23 cellular contexts compared by ENCODE assay signal in genomic region chr3:32948625-32949445, GRCh38. TPM values are rescaled to one million over a fixed set of nuclear protein-coding genes. Genes with fewer than 3 reads are reported as not detected.
DNase-seq lines count a peak whose midpoint lies in the region; ATAC-seq, FAIRE-seq and TF ChIP-seq lines count a peak whose summit lies in the region.
"Had no signal": no experiment of that assay in that cellular context is flagged by ENCODE, and none has a peak within 500 bp of the region (broad histone marks: within the 10 kb centered on the region; RNA-seq: fewer than 3 reads in every experiment).

No MANE protein-coding gene starts in this region.

- peak overlapping the region; percentile 16 for H3K27ac Mint-ChIP-seq in activated naive CD8-positive, alpha-beta T cell
- no peak overlapping the region for H3K27ac Mint-ChIP-seq in activated naive CD8-positive, alpha-beta T cell treated with anti-CD3 and anti-CD28 coated beads for 36 hours
- no peak overlapping the region for H3K27ac Mint-ChIP-seq in activated CD8-positive, alpha-beta T cell treated with anti-CD3 and anti-CD28 coated beads for 36 hours
- H3K27ac Mint-ChIP-seq: CD8-positive, alpha-beta T cell had no signal

- intact Hi-C loops in GM12878 (cut with micrococcal nuclease; ENCODE audit: unreplicated experiment): loop anchor here (5.0 kb wide), 1 partner anchor 178 kb away; no protein-coding TSS in a partner anchor
- intact Hi-C loops in activated CD8-positive, alpha-beta T cell treated with anti-CD3 and anti-CD28 coated beads for 36 hours (cut with micrococcal nuclease): loop anchor here (2.0 to 5.0 kb wide), 2 partner anchors 74 to 423 kb away; no protein-coding TSS in a partner anchor

- no peaks in the 10 kb centered on the region for H3K9me3 ChIP-seq in GM12878 (replicated peaks; ENCODE audit: control insufficient read depth, insufficient read depth, low read length)
- H3K9me3 ChIP-seq: BE2C had no signal

- CTCF ChIA-PET in GM12878 (lab: Yijun Ruan, JAX): interaction anchor here (0.6 to 7.7 kb wide), 14 partner anchors 10 to 424 kb away, joined by 3 to 182 read pairs (median 5); no protein-coding TSS in a partner anchor
- CTCF ChIA-PET in activated CD8-positive, alpha-beta T cell treated with anti-CD3 and anti-CD28 coated beads for 36 hours (lab: Charles Lee): interaction anchor here (0.8 to 6.2 kb wide), 26 partner anchors 10 to 424 kb away, joined by 3 to 183 read pairs (median 5); partner anchors contain the start of genes CRTAP, GLB1 and TMPPE

- 95% methylated on average over 10 of the region's 10 CpGs for WGBS in GM12878 (ENCODE audit: insufficient coverage, insufficient replicate concordance, low lambda C conversion rate, missing lambda C conversion rate)

- no peak for ATAC-seq in GM12878
- no peak for ATAC-seq in activated CD8-positive, alpha-beta T cell treated with anti-CD3 and anti-CD28 coated beads for 36 hours
- ATAC-seq: CD8-positive, alpha-beta T cell had no signal

- BruUV-seq in GM12878 (replicated peaks; lab: Mats Ljungman, UMichigan): no TSS peak

- H3K36me3 ChIP-seq in GM12878 (ENCODE audit: control insufficient read depth in 2 of 2, insufficient read depth in 2 of 2, low read length in 1 of 2): no peaks in the 10 kb centered on the region
- H3K36me3 ChIP-seq: BE2C had no signal

- TF ChIP-seq RAD21 in GM12878 (IDR thresholded peaks at IDR 0.05; ENCODE audit: insufficient read depth, low read depth, low read length): no peak

- no peak overlapping the region for H3K9ac ChIP-seq in GM12878 (ENCODE audit: control insufficient read depth, insufficient read depth, low read length)

- H3K4me3 ChIP-seq in GM12878: no peak overlapping the region

- peaks cover 38% of the 10 kb centered on the region for H3K4me1 Mint-ChIP-seq in activated naive CD8-positive, alpha-beta T cell (ENCODE audit: low read depth)
- peaks cover 35% of the 10 kb centered on the region for H3K4me1 Mint-ChIP-seq in activated naive CD8-positive, alpha-beta T cell treated with anti-CD3 and anti-CD28 coated beads for 36 hours
- peaks cover 42% of the 10 kb centered on the region for H3K4me1 Mint-ChIP-seq in activated CD8-positive, alpha-beta T cell treated with anti-CD3 and anti-CD28 coated beads for 36 hours (ENCODE audit: low read depth)

- H3K27me3 ChIP-seq in GM12878 (replicated peaks in 1 of 2; ENCODE audit: control insufficient read depth in 2 of 2, insufficient read depth in 2 of 2, low read length in 1 of 2): no peaks in the 10 kb centered on the region
- H3K27me3 ChIP-seq: BE2C had no signal

- H3K79me2 ChIP-seq in GM12878 (ENCODE audit: control insufficient read depth, insufficient read depth, low read length): no peaks in the 10 kb centered on the region

- H3K4me2 ChIP-seq in GM12878 (ENCODE audit: control insufficient read depth, insufficient read depth): no peak overlapping the region

- H3K27ac ChIP-seq in GM12878 (ENCODE audit: control insufficient read depth, insufficient read depth): no peak overlapping the region
- H3K27ac ChIP-seq: HL-60 had no signal

- H3K4me3 Mint-ChIP-seq in activated naive CD8-positive, alpha-beta T cell: no peak overlapping the region
- no peak overlapping the region for H3K4me3 Mint-ChIP-seq in activated naive CD8-positive, alpha-beta T cell treated with anti-CD3 and anti-CD28 coated beads for 36 hours
- H3K4me3 Mint-ChIP-seq in activated CD8-positive, alpha-beta T cell treated with anti-CD3 and anti-CD28 coated beads for 36 hours: no peak overlapping the region
- H3K4me3 Mint-ChIP-seq: CD8-positive, alpha-beta T cell had no signal

- no peak for TF ChIP-seq CTCF in GM12878 (IDR thresholded peaks at IDR 0.05 in 2 of 3, conservative IDR thresholded peaks at IDR 0.05 in 1 of 3; ENCODE audit: control insufficient read depth in 2 of 3, extremely low read depth in 1 of 3, insufficient read depth in 1 of 3, low read depth in 3 of 3, low read length in 3 of 3)
- no peak for TF ChIP-seq CTCF in activated CD8-positive, alpha-beta T cell treated with anti-CD3 and anti-CD28 coated beads for 36 hours (IDR thresholded peaks at IDR 0.05)

- TF ChIP-seq POLR2A in GM12878 (IDR thresholded peaks at IDR 0.05; ENCODE audit: low read depth, low read length): no peak

- FAIRE-seq in GM12878 (lab: Jason Lieb, UNC): peak; percentile 49
- FAIRE-seq: GM19239, HTR-8/SVneo had no signal

- H4K20me1 ChIP-seq in GM12878 (ENCODE audit: control insufficient read depth, insufficient read depth): no peaks in the 10 kb centered on the region

- H2AFZ ChIP-seq in GM12878 (ENCODE audit: control insufficient read depth, low read depth, low read length): no peak overlapping the region

- POLR2A ChIA-PET in GM12878 (lab: Charles Lee): no interaction called here
- POLR2A ChIA-PET in activated CD8-positive, alpha-beta T cell treated with anti-CD3 and anti-CD28 coated beads for 36 hours (lab: Charles Lee): interaction anchor here (0.9 to 1.4 kb wide), 3 partner anchors 12 to 114 kb away, joined by 3 to 4 read pairs (median 4); no protein-coding TSS in a partner anchor

- RAD21 ChIA-PET in GM12878 (lab: Charles Lee; ENCODE audit: unreplicated experiment): interaction anchor here (0.9 to 6.2 kb wide), 8 partner anchors 26 to 838 kb away, joined by 3 to 67 read pairs (median 6); no protein-coding TSS in a partner anchor

- in situ Hi-C loops in GM12878 (cut with MboI): no loop called here

- DNase-seq in activated naive CD8-positive, alpha-beta T cell treated with anti-CD3 and anti-CD28 coated beads for 36 hours: no peak
- peak; percentile 94 for DNase-seq in NCI-H2029 treated with DMSO at 0.1 percent for 48 hours (lab: John Stamatoyannopoulos, UW)
- DNase-seq in GM12878 (ENCODE audit: low read depth, low spot score): no peak
- no peak for DNase-seq in pons (ENCODE audit: low spot score)
- DNase-seq in activated CD8-positive, alpha-beta T cell treated with anti-CD3 and anti-CD28 coated beads for 36 hours: no peak
- DNase-seq in AG08396 (ENCODE audit: low spot score): no peak
- DNase-seq: BE2C; CD8-positive, alpha-beta T cell; GF-D8; H7; NCI-H1417; NCI-H2081; NCI-H524; NK-92 treated with Interleukin-12 subunit alpha and Interleukin-12 subunit beta, amount 100 ng/mL, for 24 hours; SHP77 treated with DMSO at 0.1 percent for 48 hours had no signal

- SMC1A ChIA-PET in GM12878 (lab: Charles Lee; ENCODE audit: uncharacterized antibody, unreplicated experiment): interaction anchor here (0.7 to 5.8 kb wide), 9 partner anchors 117 to 829 kb away, joined by 3 to 92 read pairs (median 4); no protein-coding TSS in a partner anchor

- no peaks in the 10 kb centered on the region for H3K9me3 Mint-ChIP-seq in activated naive CD8-positive, alpha-beta T cell (ENCODE audit: low read depth)
- no peaks in the 10 kb centered on the region for H3K9me3 Mint-ChIP-seq in activated naive CD8-positive, alpha-beta T cell treated with anti-CD3 and anti-CD28 coated beads for 36 hours
- no peaks in the 10 kb centered on the region for H3K9me3 Mint-ChIP-seq in activated CD8-positive, alpha-beta T cell treated with anti-CD3 and anti-CD28 coated beads for 36 hours
- H3K9me3 Mint-ChIP-seq: CD8-positive, alpha-beta T cell had no signal

- TF ChIP-seq EP300 in GM12878 (IDR thresholded peaks at IDR 0.05; ENCODE audit: borderline replicate concordance in 1 of 2, control insufficient read depth in 1 of 2, low read depth in 2 of 2, low read length in 2 of 2): no peak

- H3K36me3 Mint-ChIP-seq in activated naive CD8-positive, alpha-beta T cell: peaks cover 5% of the 10 kb centered on the region
- peaks cover 1% of the 10 kb centered on the region for H3K36me3 Mint-ChIP-seq in activated naive CD8-positive, alpha-beta T cell treated with anti-CD3 and anti-CD28 coated beads for 36 hours
- peaks cover 15% of the 10 kb centered on the region for H3K36me3 Mint-ChIP-seq in activated CD8-positive, alpha-beta T cell treated with anti-CD3 and anti-CD28 coated beads for 36 hours (ENCODE audit: low read depth)
- H3K36me3 Mint-ChIP-seq: CD8-positive, alpha-beta T cell had no signal

- peaks cover 7% of the 10 kb centered on the region; the same call in 1 of the 2 replicates for H3K4me1 ChIP-seq in GM12878 (ENCODE audit: control insufficient read depth, insufficient read depth, low read length)
- H3K4me1 ChIP-seq: BE2C had no signal

- H3K27me3 Mint-ChIP-seq in activated naive CD8-positive, alpha-beta T cell: no peaks in the 10 kb centered on the region
- peaks cover 14% of the 10 kb centered on the region for H3K27me3 Mint-ChIP-seq in activated naive CD8-positive, alpha-beta T cell treated with anti-CD3 and anti-CD28 coated beads for 36 hours
- H3K27me3 Mint-ChIP-seq in activated CD8-positive, alpha-beta T cell treated with anti-CD3 and anti-CD28 coated beads for 36 hours: no peaks in the 10 kb centered on the region

TF ChIP-seq in GM12878, 131 proteins besides CTCF, POLR2A, EP300 and RAD21 (continues in another document):
- TF ChIP-seq E2F4 (IDR thresholded peaks at IDR 0.05; ENCODE audit: low read depth, low read length): no peak

RNA-seq across cellular contexts. Expression of gene CCR4, which starts 2.6 kb away (rescaled TPM):
- total RNA-seq in activated naive CD8-positive, alpha-beta T cell treated with anti-CD3 and anti-CD28 coated beads for 36 hours: 1 to 10 TPM; 8.1 to 8.8 TPM
- total RNA-seq in GM12878 (2013; cell fraction: nucleolus; rRNA removed): 0.23 TPM in 1 of 2 replicates, not detected in the other
- total RNA-seq in GM12878 (2014; rRNA removed) (12.4 and 13.0 TPM in 2 replicates), GM12878 (2014; rRNA removed; fragmentation: Illumina TruSeq; extraction: Trizol) (10.5 and 10.6 TPM in 2 replicates), GM12878 (2021) (7.9 and 8.6 TPM in 2 replicates)
- 0.51 TPM for polyA plus RNA-seq in GM12878 (2011; ENCODE audit: low read depth)
- polyA plus RNA-seq in GM12878 (2011; rRNA removed) (0.32 and 0.41 TPM in 2 replicates), GM12878 (2014; fragmentation: Illumina TruSeq; extraction: Trizol) (8.5 TPM in 2 replicates), GM12878 (2014; fragmentation: Nextera tagmentation; extraction: Ambion mirVana) (1 to 10 TPM; 1.0 to 2.9 TPM), GM12878 (2014; rRNA removed) (6.4 and 7.2 TPM in 2 replicates), GM12878 (2016; fragmentation: Nextera tagmentation; extraction: Ambion mirVana) (1 to 10 TPM; 3.1 to 3.3 TPM)
- 0.32 and 0.37 TPM in 2 replicates for polyA plus RNA-seq in GM12878 (2011; cell fraction: cytosol; rRNA removed)
- polyA plus RNA-seq in GM12878 (2011; cell fraction: nucleus; rRNA removed): 0.16 and 0.23 TPM in 2 replicates
- 0.41 and 0.62 TPM in 2 replicates for polyA plus RNA-seq in GM12878 (2012)
- polyA minus RNA-seq in GM12878 (2011; rRNA and poly(A)+ RNA removed): 0.77 and 1.0 TPM in 2 replicates
- polyA minus RNA-seq in GM12878 (2011; cell fraction: cytosol; rRNA and poly(A)+ RNA removed): 0.40 TPM in 1 of 2 replicates, not detected in the other
- polyA minus RNA-seq in GM12878 (2011; cell fraction: nucleus; rRNA and poly(A)+ RNA removed): 0.12 and 0.48 TPM in 2 replicates
- 10 to 100 TPM; 17.4 to 18.8 TPM for total RNA-seq in activated CD8-positive, alpha-beta T cell treated with anti-CD3 and anti-CD28 coated beads for 36 hours
- total RNA-seq: Daoy, H7, LHCN-M2, OCI-LY7 had no signal
- polyA plus RNA-seq: AG04450 had no signal
